ENCODE assay signal across 1 cellular context in genomic region chr6:115937502-115937901, GRCh38.
DNase-seq lines count a peak whose midpoint lies in the region; ATAC-seq, FAIRE-seq and TF ChIP-seq lines count a peak whose summit lies in the region.
"Not testable (repeated sequence)": the region's sequence is repeated elsewhere in the genome, so short reads cannot be mapped to it uniquely, and the experiment has no call there.

No MANE protein-coding gene starts in this region.

- FAIRE-seq in HepG2 (lab: Jason Lieb, UNC), result not testable (repeated sequence)

- not testable (repeated sequence) for H3K4me3 ChIP-seq in HepG2 (replicated peaks in 1 of 3; ENCODE audit: insufficient read depth in 1 of 3, low read depth in 2 of 3, low read length in 3 of 3)

- H3K79me2 ChIP-seq in HepG2 (ENCODE audit: insufficient read depth, low read length), result not testable (repeated sequence)

- 12% methylated on average over 2 of the region's 2 CpGs for WGBS in HepG2 (ENCODE audit: low lambda C conversion rate)

- ATAC-seq in HepG2, result not testable (repeated sequence)

- H3K9ac ChIP-seq in HepG2 (ENCODE audit: insufficient read depth, low read depth, low read length), result not testable (repeated sequence)

- intact Hi-C loops in HepG2 (cut with micrococcal nuclease; ENCODE audit: unreplicated experiment), result not testable (repeated sequence)

- TF ChIP-seq RAD21 in HepG2 (CRISPR knock-in tag; IDR thresholded peaks at IDR 0.05), result not testable (repeated sequence)

- not testable (repeated sequence) for H4K20me1 ChIP-seq in HepG2 (ENCODE audit: insufficient read depth, low read length)

- in situ Hi-C loops in HepG2 (cut with HindIII; ENCODE audit: extremely low pct_ligation_motif_present, low pct_unique_long_range_greater_than_20kb), result not testable (repeated sequence)

- H3K27ac ChIP-seq in HepG2 (ENCODE audit: extremely low read length, insufficient read depth, low read length), result not testable (repeated sequence)

- not testable (repeated sequence) for H3K4me2 ChIP-seq in HepG2 (ENCODE audit: low read depth, low read length)

- H2AFZ ChIP-seq in HepG2 (ENCODE audit: low read length), result not testable (repeated sequence)

- H3K27me3 ChIP-seq in HepG2 (ENCODE audit: control insufficient read depth in 1 of 2, insufficient read depth in 2 of 2, low read length in 2 of 2), result not testable (repeated sequence)

- not testable (repeated sequence) for H3K36me3 ChIP-seq in HepG2 (replicated peaks in 1 of 2; ENCODE audit: control insufficient read depth in 1 of 2, insufficient read depth in 2 of 2, low read length in 2 of 2)

- not testable (repeated sequence) for H3K9me3 ChIP-seq in HepG2 (ENCODE audit: low read length)

- POLR2A ChIA-PET in HepG2 (lab: Yijun Ruan, JAX), result not testable (repeated sequence)

- BruUV-seq in HepG2 (replicated peaks; lab: Mats Ljungman, UMichigan), result not testable (repeated sequence)

- not testable (repeated sequence) for TF ChIP-seq CTCF in HepG2 (CRISPR knock-in tag; IDR thresholded peaks at IDR 0.05)

- TF ChIP-seq POLR2A in HepG2 (IDR thresholded peaks at IDR 0.05; ENCODE audit: insufficient read depth in 1 of 2, low read depth in 2 of 2, low read length in 2 of 2), result not testable (repeated sequence)

- not testable (repeated sequence) for TF ChIP-seq EP300 in HepG2 (IDR thresholded peaks at IDR 0.05; ENCODE audit: low read depth in 2 of 2, low read length in 2 of 2); HepG2 (CRISPR knock-in tag; IDR thresholded peaks at IDR 0.05; ENCODE audit: borderline replicate concordance)

- not testable (repeated sequence) for H3K4me1 ChIP-seq in HepG2 (ENCODE audit: insufficient read depth, low read length)

- peak; percentile 18 for DNase-seq in HepG2 (ENCODE audit: low spot score)

- CTCF ChIA-PET in HepG2 (lab: Yijun Ruan, JAX; ENCODE audit: low intra/inter-chr PET ratio, low total read pairs), result not testable (repeated sequence)

TF ChIP-seq in HepG2, 621 proteins besides CTCF, POLR2A, EP300 and RAD21 (continues in another document):
- TF ChIP-seq KLF16 (CRISPR knock-in tag; IDR thresholded peaks at IDR 0.05) (peak in 1 of 2 experiments; percentile 42; a peak in 1 of 4 replicates), RARA (CRISPR knock-in tag; IDR thresholded peaks at IDR 0.05) (0 out of 2 replicates have a peak, but pooled peaks have one; percentile 17), ISL2 (CRISPR knock-in tag; IDR thresholded peaks at IDR 0.05) (peak; percentile 81), CREM (IDR thresholded peaks at IDR 0.05) (peak; percentile 37; the same call in 1 of the 2 replicates), GATAD2A (CRISPR knock-in tag; IDR thresholded peaks at IDR 0.05) (peak; percentile 80), NR2F6 (IDR thresholded peaks at IDR 0.05) (0 out of 2 replicates have a peak, but pooled peaks have one; percentile 16), GFI1 (CRISPR knock-in tag; IDR thresholded peaks at IDR 0.05; ENCODE audit: borderline replicate concordance) (peak; percentile 47), ZNF503 (CRISPR knock-in tag; IDR thresholded peaks at IDR 0.05) (peak; percentile 62; the same call in 1 of the 2 replicates), FOXP1 (IDR thresholded peaks at IDR 0.05) (peak; percentile 87), FOXP1 (CRISPR knock-in tag; IDR thresholded peaks at IDR 0.05) (peak; percentile 94), TCF7 (IDR thresholded peaks at IDR 0.05; ENCODE audit: low read depth) (peak; percentile 79), SOX5 (CRISPR knock-in tag; IDR thresholded peaks at IDR 0.05; ENCODE audit: borderline replicate concordance) (peak; percentile 82; the same call in 1 of the 2 replicates), FOXA3 (CRISPR knock-in tag; IDR thresholded peaks at IDR 0.05) (peak; percentile 82), PAXIP1 (CRISPR knock-in tag; conservative IDR thresholded peaks at IDR 0.05) (peak; percentile 54), HDAC1 (CRISPR knock-in tag; IDR thresholded peaks at IDR 0.05) (peak; percentile 28; the same call in 1 of the 2 replicates), ONECUT2 (CRISPR knock-in tag; IDR thresholded peaks at IDR 0.05) (peak; percentile 90), FOXA1 (CRISPR knock-in tag; IDR thresholded peaks at IDR 0.05) (0 out of 2 replicates have a peak, but pooled peaks have one; percentile 10), AHDC1 (CRISPR knock-in tag; IDR thresholded peaks at IDR 0.05; ENCODE audit: borderline replicate concordance) (peak; percentile 60; the same call in 1 of the 2 replicates)
- not testable (repeated sequence) for TF ChIP-seq CREM (CRISPR knock-in tag; IDR thresholded peaks at IDR 0.05); NR2F6 (CRISPR knock-in tag; IDR thresholded peaks at IDR 0.05); FOXA1 (IDR thresholded peaks at IDR 0.05)
